Comparison of ENCODE assay signal across 13 cellular contexts in genomic region chr6:29845405-29846006, GRCh38. TPM values are rescaled to one million over a fixed set of nuclear protein-coding genes. Genes with fewer than 3 reads are reported as not detected.
DNase-seq lines count a peak whose midpoint lies in the region; ATAC-seq, FAIRE-seq and TF ChIP-seq lines count a peak whose summit lies in the region.
"Had no signal": no experiment of that assay in that cellular context is flagged by ENCODE, and none has a peak within 500 bp of the region (broad histone marks: within the 10 kb centered on the region; RNA-seq: fewer than 3 reads in every experiment).

No MANE protein-coding gene starts in this region.

- intact Hi-C loops in mucosa of descending colon (cut with DNase I, micrococcal nuclease), result loop anchor here in 1 of 2 donors (10.0 kb wide), 1 partner anchor 289 kb away; the partner anchor contains the start of gene TRIM40

- H3K27me3 ChIP-seq in CD4-positive, CD25-positive, alpha-beta regulatory T cell (ENCODE audit: control insufficient read depth, insufficient read depth, low read length), result peaks cover 51% of the 10 kb centered on the region

- peak; percentile 69 to 71 for ATAC-seq in CD4-positive, CD25-positive, alpha-beta regulatory T cell (ENCODE audit: low read depth in 2 of 2)
- ATAC-seq in mucosa of descending colon, result peak; percentile 85
- ATAC-seq in HG03039 (IDR thresholded peaks at IDR 0.05; ENCODE audit: unreplicated experiment), result no peak

- H3K4me1 ChIP-seq in CD4-positive, CD25-positive, alpha-beta regulatory T cell (ENCODE audit: control insufficient read depth, insufficient read depth, low read length, poor library complexity, severe bottlenecking), result peaks cover 6% of the 10 kb centered on the region
- H3K4me1 ChIP-seq in mucosa of descending colon (ENCODE audit: low read depth), result no peaks in the 10 kb centered on the region

- H3K27me3 Mint-ChIP-seq in CD4-positive, CD25-positive, alpha-beta regulatory T cell, result peaks cover 55% of the 10 kb centered on the region

- peaks cover 1% of the 10 kb centered on the region for H3K36me3 ChIP-seq in CD4-positive, CD25-positive, alpha-beta regulatory T cell (ENCODE audit: control insufficient read depth, insufficient read depth, low read length)
- no peaks in the 10 kb centered on the region for H3K36me3 ChIP-seq in mucosa of descending colon (ENCODE audit: low read depth)

- H3K27ac Mint-ChIP-seq in CD4-positive, CD25-positive, alpha-beta regulatory T cell, result no peak overlapping the region
- H3K27ac Mint-ChIP-seq: nephron had no signal

- no peak for FAIRE-seq in H54 (lab: Jason Lieb, UNC)

- no peak overlapping the region for H3K4me3 Mint-ChIP-seq in CD4-positive, CD25-positive, alpha-beta regulatory T cell
- H3K4me3 Mint-ChIP-seq: nephron had no signal

- no peak for TF ChIP-seq POLR2A in H54 (IDR thresholded peaks at IDR 0.05; ENCODE audit: low read depth, low read length)

- no peak overlapping the region for H3K27ac ChIP-seq in CD4-positive, CD25-positive, alpha-beta regulatory T cell (ENCODE audit: insufficient read depth, low read length, poor library complexity, severe bottlenecking)

- peaks cover 0 to 17% (median 2%) of the 10 kb centered on the region in 7 donors for H3K9me3 Mint-ChIP-seq in CD4-positive, CD25-positive, alpha-beta regulatory T cell
- H3K9me3 Mint-ChIP-seq: nephron had no signal

- peaks cover 4 to 9% of the 10 kb centered on the region in 2 experiments for H3K9me3 ChIP-seq in CD4-positive, CD25-positive, alpha-beta regulatory T cell (ENCODE audit: control insufficient read depth in 2 of 2, low read length in 2 of 2)
- no peaks in the 10 kb centered on the region for H3K9me3 ChIP-seq in mucosa of descending colon

- no peaks in the 10 kb centered on the region for H3K36me3 Mint-ChIP-seq in CD4-positive, CD25-positive, alpha-beta regulatory T cell

- no peak overlapping the region for H3K4me3 ChIP-seq in CD4-positive, CD25-positive, alpha-beta regulatory T cell (ENCODE audit: low read depth, low read length)
- H3K4me3 ChIP-seq in mucosa of descending colon, result no peak overlapping the region

- no peak for TF ChIP-seq CTCF in mucosa of descending colon (IDR thresholded peaks at IDR 0.05)

- peak in 2 of 3 donors; percentile 22 to 60 for DNase-seq in CD4-positive, CD25-positive, alpha-beta regulatory T cell
- DNase-seq in NCI-H226, result peak; percentile 33
- peak; percentile 80 for DNase-seq in activated effector memory CD4-positive, alpha-beta T cell treated with anti-CD3 and anti-CD28 coated beads, Interleukin-2, amount 50 U/mL, for 16 hours
- peak in 1 of 3 donors; percentile 51 for DNase-seq in mucosa of descending colon
- no peak for DNase-seq in NCI-H2081 treated with DMSO at 0.1 percent for 48 hours (lab: John Stamatoyannopoulos, UW)
- DNase-seq in NCI-H2171 treated with DMSO at 0.1 percent for 48 hours (lab: John Stamatoyannopoulos, UW), result no peak
- DNase-seq in H54 (ENCODE audit: insufficient read length, low spot score), result no peak
- DNase-seq: NCI-H1417 had no signal

- peaks cover 4 to 21% (median 16%) of the 10 kb centered on the region in 4 donors for H3K4me1 Mint-ChIP-seq in CD4-positive, CD25-positive, alpha-beta regulatory T cell
- H3K4me1 Mint-ChIP-seq: nephron had no signal

RNA-seq across cellular contexts. Expression of gene HLA-G, which starts 17.9 kb away (rescaled TPM):
- 0.49 TPM for total RNA-seq in CD4-positive, CD25-positive, alpha-beta regulatory T cell
- polyA plus RNA-seq in CD4-positive, CD25-positive, alpha-beta regulatory T cell, result 1 to 10 TPM in 3 of 4 donors, under 1 TPM in 1; 0.39 to 3.2 (median 1.3) TPM
- total RNA-seq in mucosa of descending colon, result 1 to 10 TPM; 1.5 to 1.9 (median 1.9) TPM
- total RNA-seq: dermis microvascular lymphatic vessel endothelial cell, RPMI7951 had no signal
- polyA plus RNA-seq: BJ had no signal

Comparison
In these comparisons a context has a peak if more than half of its experiments do, and no peak if none do; other contexts are left out.
1. DNase-seq: peak in CD4-positive, CD25-positive, alpha-beta regulatory T cell (2 of 3), NCI-H226 (single experiment) and activated effector memory CD4-positive, alpha-beta T cell treated with anti-CD3 and anti-CD28 coated beads, Interleukin-2, amount 50 U/mL, for 16 hours (single experiment); none in NCI-H2081 treated with DMSO at 0.1 percent for 48 hours (single experiment), NCI-H2171 treated with DMSO at 0.1 percent for 48 hours (single experiment) and H54 (single experiment).